ENCODE assay signal across 14 cellular contexts in genomic region chr5:14700478-14701436, GRCh38. TPM values are rescaled to one million over a fixed set of nuclear protein-coding genes. Genes with fewer than 3 reads are reported as not detected.
DNase-seq lines count a peak whose midpoint lies in the region; ATAC-seq, FAIRE-seq and TF ChIP-seq lines count a peak whose summit lies in the region.
"Had no signal": no experiment of that assay in that cellular context is flagged by ENCODE, and none has a peak within 500 bp of the region (broad histone marks: within the 10 kb centered on the region; RNA-seq: fewer than 3 reads in every experiment).

No MANE protein-coding gene starts in this region.

- H3K27ac ChIP-seq in hepatocyte = no peak overlapping the region
- H3K27ac ChIP-seq: gastrocnemius medialis, parathyroid adenoma had no signal

- H3K4me2 ChIP-seq in hepatocyte = no peak overlapping the region

- H3K79me2 ChIP-seq in hepatocyte = no peaks in the 10 kb centered on the region
- H3K79me2 ChIP-seq: parathyroid adenoma had no signal

- ATAC-seq in sciatic nerve = peak; percentile 53

- H3K9me3 ChIP-seq in hepatocyte (ENCODE audit: low read depth) = no peaks in the 10 kb centered on the region
- H3K9me3 ChIP-seq: gastrocnemius medialis had no signal

- H3K4me3 ChIP-seq in fibroblast of mammary gland (ENCODE audit: control insufficient read depth, low read depth, low read length) = no peak overlapping the region
- no peak overlapping the region for H3K4me3 ChIP-seq in hepatocyte
- H3K4me3 ChIP-seq: gastrocnemius medialis had no signal

- H4K20me1 ChIP-seq in hepatocyte (ENCODE audit: insufficient read depth, poor library complexity, severe bottlenecking) = no peaks in the 10 kb centered on the region

- no peak overlapping the region for H2AFZ ChIP-seq in hepatocyte
- H2AFZ ChIP-seq: parathyroid adenoma had no signal

- 85% methylated on average over 12 of the region's 13 CpGs for WGBS in hepatocyte (ENCODE audit: low lambda C conversion rate, missing lambda C conversion rate)

- no peaks in the 10 kb centered on the region for H3K36me3 ChIP-seq in hepatocyte (replicated peaks; ENCODE audit: insufficient read depth, low read depth)

- H3K9me2 ChIP-seq in hepatocyte (replicated peaks; ENCODE audit: insufficient read depth) = no peaks in the 10 kb centered on the region

- TF ChIP-seq CTCF in fibroblast of mammary gland (conservative IDR thresholded peaks at IDR 0.05; ENCODE audit: control insufficient read depth, insufficient read depth, low read depth, low read length) (no peak), hepatocyte (IDR thresholded peaks at IDR 0.05; ENCODE audit: poor library complexity) (no peak), D721Med (IDR thresholded peaks at IDR 0.05; ENCODE audit: insufficient read depth, missing control alignments) (no peak)

- intact Hi-C loops in sciatic nerve (cut with DNase I) = no loop called here

- no peaks in the 10 kb centered on the region for H3K27me3 ChIP-seq in hepatocyte
- H3K27me3 ChIP-seq: gastrocnemius medialis had no signal

- no peak for FAIRE-seq in D721Med (lab: Jason Lieb, UNC)

- no peaks in the 10 kb centered on the region for H3K4me1 ChIP-seq in hepatocyte (ENCODE audit: insufficient read depth)

- DNase-seq in SIG-M5 treated with dmso at 0.1 percent for 504 hours (lab: John Stamatoyannopoulos, UW; ENCODE audit: unreplicated experiment) (peak; percentile 29), SIG-M5 (lab: John Stamatoyannopoulos, UW) (no peak), SKM-1 (lab: John Stamatoyannopoulos, UW; ENCODE audit: unreplicated experiment) (peak; percentile 79), fibroblast of mammary gland (ENCODE audit: low read depth) (peak; percentile 34), sciatic nerve (ENCODE audit: low spot score) (no peak), hepatocyte (ENCODE audit: low spot score) (no peak), SW480 (ENCODE audit: low spot score) (no peak), D721Med (ENCODE audit: insufficient read length, low spot score) (no peak)
- DNase-seq: 8988T; activated B cell treated with CpG ODN at 0.5 μM for 24 hours; activated naive CD4-positive, alpha-beta T cell; gastrocnemius medialis; stimulated activated CD4-positive, alpha-beta T cell treated with anti-CD3 and anti-CD28 coated beads, Interleukin-4, amount 100 ng/mL, for 24 hours had no signal

RNA-seq across cellular contexts. Expression of gene OTULIN, which starts 36.2 kb away (rescaled TPM):
- total RNA-seq in sciatic nerve = 34.5 TPM
- total RNA-seq in hepatocyte = 23.9 and 45.2 TPM in 2 replicates
- 21.0 and 22.8 TPM in 2 replicates for polyA plus RNA-seq in hepatocyte

Comparison
In these comparisons a context has a peak if more than half of its experiments do, and no peak if none do; other contexts are left out.
1. DNase-seq: peak in SIG-M5 treated with dmso at 0.1 percent for 504 hours (single experiment), SKM-1 (single experiment) and fibroblast of mammary gland (single experiment); none in SIG-M5 (single experiment), sciatic nerve (single experiment), hepatocyte (single experiment), SW480 (single experiment) and D721Med (single experiment).